8 cellular contexts compared by ENCODE assay signal in the genomic region with DNA sequence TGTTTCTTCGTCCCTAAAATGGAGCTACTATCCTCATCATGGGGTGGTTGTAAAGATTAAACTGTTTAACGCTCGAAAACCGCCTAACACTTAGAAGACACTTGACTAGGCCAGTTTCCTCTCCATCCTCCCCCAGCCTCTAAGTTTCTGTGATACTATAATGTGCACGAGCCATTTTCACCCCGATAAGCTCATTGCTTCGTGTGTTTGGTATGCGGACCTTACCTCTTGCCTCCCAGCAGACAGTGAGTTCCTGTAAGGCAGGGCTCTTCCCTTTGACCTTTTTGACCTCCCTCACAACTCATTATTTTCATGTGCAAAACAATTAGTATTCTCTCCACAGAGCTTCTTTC. TPM values are rescaled to one million over a fixed set of nuclear protein-coding genes. Genes with fewer than 3 reads are reported as not detected.
DNase-seq lines count a peak whose midpoint lies in the region; ATAC-seq and TF ChIP-seq lines count a peak whose summit lies in the region.

No MANE protein-coding gene starts in this region.

- H3K9me3 Mint-ChIP-seq in type B pancreatic cell = no peaks in the 10 kb centered on the region

- ATAC-seq in HG03175 (IDR thresholded peaks at IDR 0.05; ENCODE audit: unreplicated experiment) = peak; percentile 13
- ATAC-seq in left lung = peak; percentile 6
- no peak for ATAC-seq in HG02852 (IDR thresholded peaks at IDR 0.05; ENCODE audit: unreplicated experiment)

- peaks cover 28% of the 10 kb centered on the region for H3K4me1 Mint-ChIP-seq in type B pancreatic cell (ENCODE audit: unreplicated experiment)

- DNase-seq in ELR (ENCODE audit: low read depth) (peak; percentile 37), left lung (no peak), type B pancreatic cell (ENCODE audit: extremely low spot score, unreplicated experiment) (no peak), pons (ENCODE audit: low spot score) (no peak), MV-4-11 (lab: John Stamatoyannopoulos, UW) (no peak)

- H3K27ac ChIP-seq in angular gyrus (ENCODE audit: low read depth, low read length) = peak overlapping the region; percentile 84
- H3K27ac ChIP-seq in left lung = peak overlapping the region; percentile 88 to 90

- peaks cover 10 to 36% of the 10 kb centered on the region in 2 donors for H3K4me1 ChIP-seq in left lung

- H3K36me3 Mint-ChIP-seq in type B pancreatic cell = peaks cover 4% of the 10 kb centered on the region

- TF ChIP-seq CTCF in left lung (IDR thresholded peaks at IDR 0.05) (no peak), type B pancreatic cell (conservative IDR thresholded peaks at IDR 0.05) (no peak)

- H3K27me3 Mint-ChIP-seq in type B pancreatic cell = no peaks in the 10 kb centered on the region

- H3K9me3 ChIP-seq in left lung = no peaks in the 10 kb centered on the region

- peak overlapping the region; percentile 59 to 61 for H3K4me3 ChIP-seq in left lung

- H3K4me3 Mint-ChIP-seq in type B pancreatic cell = peak overlapping the region; percentile 87

- peak overlapping the region; percentile 77 for H3K27ac Mint-ChIP-seq in type B pancreatic cell

- H3K27me3 ChIP-seq in left lung = no peaks in the 10 kb centered on the region

- no peaks in the 10 kb centered on the region for H3K36me3 ChIP-seq in left lung

- intact Hi-C loops in left lung (cut with DNase I) = no loop called here

RNA-seq across cellular contexts. Expression of gene GXYLT1, which starts 0.5 kb away (rescaled TPM):
- total RNA-seq in left lung = 10 to 100 TPM; 14.5 to 15.0 TPM
- total RNA-seq in type B pancreatic cell (ENCODE audit: low replicate concordance) = 13.5 and 23.8 TPM in 2 replicates
